1 cellular context compared by ENCODE assay signal in genomic region chr10:24465899-24466615, GRCh38.
TF ChIP-seq lines count a peak whose summit lies in the region.

No MANE protein-coding gene starts in this region.

TF ChIP-seq in HepG2, 621 proteins besides CTCF, POLR2A, EP300 and RAD21 (continued from another document and continues in another):
- TF ChIP-seq ZNF142 (CRISPR knock-in tag; IDR thresholded peaks at IDR 0.05) (0 out of 2 replicates have a peak, but pooled peaks have one; percentile 11), SP5 (CRISPR knock-in tag; IDR thresholded peaks at IDR 0.05; ENCODE audit: borderline replicate concordance, low read depth) (peak; percentile 19; the same call in 1 of the 2 replicates), POLR2G (IDR thresholded peaks at IDR 0.05; ENCODE audit: low read depth, low read length) (peak; percentile 33; the same call in 1 of the 2 replicates), ZNF234 (CRISPR knock-in tag; conservative IDR thresholded peaks at IDR 0.05) (no peak), PHF21A (CRISPR knock-in tag; IDR thresholded peaks at IDR 0.05) (peak; percentile 55; the same call in 1 of the 2 replicates), ASH2L (IDR thresholded peaks at IDR 0.05; ENCODE audit: insufficient read length, low read depth, low read length) (peak; percentile 85), POLR2AphosphoS2 (IDR thresholded peaks at IDR 0.05; ENCODE audit: low read depth, low read length) (no peak), NFYB (CRISPR knock-in tag; IDR thresholded peaks at IDR 0.05) (peak; percentile 35; the same call in 1 of the 2 replicates), ZNF605 (CRISPR knock-in tag; IDR thresholded peaks at IDR 0.05) (0 out of 2 replicates have a peak, but pooled peaks have one; percentile 49), YY1 (IDR thresholded peaks at IDR 0.05; ENCODE audit: insufficient read depth, insufficient replicate concordance, low read depth, low read length) (peak; percentile 57), PCBP2 (optimal IDR thresholded peaks at IDR 0.05; ENCODE audit: low read depth, low read length, poor library complexity, severe bottlenecking) (no peak), HNF1B (CRISPR knock-in tag; IDR thresholded peaks at IDR 0.05) (peak; percentile 62), ZBTB37 (CRISPR knock-in tag; IDR thresholded peaks at IDR 0.05) (peak; percentile 39; the same call in 1 of the 2 replicates), ZNF788 (CRISPR knock-in tag; IDR thresholded peaks at IDR 0.05; ENCODE audit: borderline replicate concordance) (no peak), MXI1 (IDR thresholded peaks at IDR 0.05; ENCODE audit: borderline replicate concordance, low read depth, low read length) (peak; percentile 22; the same call in 1 of the 3 replicates), TAF1 (CRISPR knock-in tag; IDR thresholded peaks at IDR 0.05) (peak; percentile 26), ZNF264 (CRISPR knock-in tag; IDR thresholded peaks at IDR 0.05) (peak; percentile 13; the same call in 1 of the 2 replicates), LCORL (IDR thresholded peaks at IDR 0.05) (no peak), LCORL (CRISPR knock-in tag; IDR thresholded peaks at IDR 0.05) (peak; percentile 50; the same call in 1 of the 2 replicates), HNF1A (IDR thresholded peaks at IDR 0.05; ENCODE audit: low read depth) (peak; percentile 79), HNF1A (CRISPR knock-in tag; IDR thresholded peaks at IDR 0.05; ENCODE audit: borderline replicate concordance) (peak; percentile 71; the same call in 1 of the 2 replicates), KDM5A (IDR thresholded peaks at IDR 0.05; ENCODE audit: borderline replicate concordance, low read length) (peak; percentile 23; the same call in 1 of the 2 replicates), ZNF512B (CRISPR knock-in tag; IDR thresholded peaks at IDR 0.05; ENCODE audit: borderline replicate concordance) (no peak), RXRB (CRISPR knock-in tag; IDR thresholded peaks at IDR 0.05; ENCODE audit: borderline replicate concordance) (peak; percentile 8; the same call in 1 of the 2 replicates), ZNF292 (CRISPR knock-in tag; IDR thresholded peaks at IDR 0.05; ENCODE audit: borderline replicate concordance, low read depth) (no peak), ARID3A (IDR thresholded peaks at IDR 0.05; ENCODE audit: low read depth, low read length) (peak; percentile 76; the same call in 1 of the 2 replicates), ZNF362 (CRISPR knock-in tag; IDR thresholded peaks at IDR 0.05; ENCODE audit: borderline replicate concordance) (no peak), ETS1 (CRISPR knock-in tag; IDR thresholded peaks at IDR 0.05) (no peak), MEIS2 (CRISPR knock-in tag; IDR thresholded peaks at IDR 0.05) (no peak), THAP11 (CRISPR knock-in tag; IDR thresholded peaks at IDR 0.05) (peak; percentile 17; the same call in 1 of the 2 replicates), CERS6 (CRISPR knock-in tag; IDR thresholded peaks at IDR 0.05) (no peak), FOXC1 (CRISPR knock-in tag; IDR thresholded peaks at IDR 0.05; ENCODE audit: borderline replicate concordance) (0 out of 2 replicates have a peak, but pooled peaks have one; percentile 59), FOXA1 (IDR thresholded peaks at IDR 0.05) (no peak), FOXA1 (CRISPR knock-in tag; IDR thresholded peaks at IDR 0.05) (peak; percentile 21; the same call in 1 of the 2 replicates), ZMYM4 (CRISPR knock-in tag; IDR thresholded peaks at IDR 0.05) (peak; percentile 23; the same call in 1 of the 2 replicates)
